Comparison of ENCODE assay signal across 1 cellular context in the genomic region with DNA sequence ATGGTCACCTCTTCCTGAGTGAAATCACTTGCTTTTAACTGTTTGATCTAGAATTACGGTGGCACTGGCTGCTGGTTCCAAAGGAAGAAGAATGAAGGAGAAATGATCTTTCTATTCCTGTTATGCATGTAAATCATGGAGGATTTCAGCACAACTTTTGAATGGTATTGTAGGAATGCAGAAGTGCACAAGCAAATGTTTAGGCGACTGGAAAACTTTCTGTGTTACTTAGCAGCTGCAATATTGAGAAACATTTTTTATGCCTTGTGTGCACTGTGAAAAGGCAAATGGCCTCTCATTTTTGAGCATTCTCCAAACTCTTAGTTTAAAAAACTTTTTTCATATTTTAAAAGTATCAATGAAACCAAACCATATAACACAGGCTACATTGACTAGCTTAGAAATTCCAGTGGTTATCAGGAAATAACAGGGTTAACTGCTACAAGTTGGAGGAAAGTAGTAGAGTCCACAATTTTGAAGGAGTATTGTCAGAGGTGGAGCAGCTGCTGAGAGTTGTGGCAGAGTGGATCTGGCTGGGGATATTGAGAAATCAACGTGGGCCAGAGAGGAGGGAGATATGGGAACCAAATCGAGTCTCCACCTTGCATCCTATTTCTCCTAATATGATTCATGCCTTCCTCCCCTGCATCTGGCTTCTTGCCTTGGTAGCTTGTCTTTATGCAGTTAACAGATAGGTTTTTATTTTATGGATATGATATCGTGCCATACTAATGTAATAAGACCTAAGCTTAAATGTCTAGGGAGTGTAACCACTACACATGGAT.
TF ChIP-seq lines count a peak whose summit lies in the region.

No MANE protein-coding gene starts in this region.

TF ChIP-seq in IMR-90, 13 proteins besides CTCF, POLR2A, EP300 and RAD21:
- TF ChIP-seq RCOR1 (IDR thresholded peaks at IDR 0.05; ENCODE audit: insufficient replicate concordance, low read length) (no peak), MAFK (IDR thresholded peaks at IDR 0.05; ENCODE audit: low read depth, low read length) (no peak), SMC3 (IDR thresholded peaks at IDR 0.05; ENCODE audit: low read depth, low read length) (no peak), FOS (IDR thresholded peaks at IDR 0.05; ENCODE audit: low read depth, low read length) (no peak), MXI1 (IDR thresholded peaks at IDR 0.05; ENCODE audit: borderline replicate concordance, low read depth, low read length) (no peak), NFE2L2 (IDR thresholded peaks at IDR 0.05; ENCODE audit: low read depth, low read length) (no peak), CEBPB (IDR thresholded peaks at IDR 0.05; ENCODE audit: low read depth, low read length) (no peak), MAZ (IDR thresholded peaks at IDR 0.05; ENCODE audit: borderline replicate concordance, low read depth, low read length) (no peak), CHD1 (IDR thresholded peaks at IDR 0.05; ENCODE audit: low read depth, low read length) (no peak), BHLHE40 (IDR thresholded peaks at IDR 0.05; ENCODE audit: low read depth, low read length) (no peak), RFX5 (IDR thresholded peaks at IDR 0.05; ENCODE audit: low read depth, low read length) (no peak)
- TF ChIP-seq, protein P1, sequence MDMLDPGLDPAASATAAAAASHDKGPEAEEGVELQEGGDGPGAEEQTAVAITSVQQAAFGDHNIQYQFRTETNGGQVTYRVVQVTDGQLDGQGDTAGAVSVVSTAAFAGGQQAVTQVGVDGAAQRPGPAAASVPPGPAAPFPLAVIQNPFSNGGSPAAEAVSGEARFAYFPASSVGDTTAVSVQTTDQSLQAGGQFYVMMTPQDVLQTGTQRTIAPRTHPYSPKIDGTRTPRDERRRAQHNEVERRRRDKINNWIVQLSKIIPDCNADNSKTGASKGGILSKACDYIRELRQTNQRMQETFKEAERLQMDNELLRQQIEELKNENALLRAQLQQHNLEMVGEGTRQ (IDR thresholded peaks at IDR 0.05; ENCODE audit: low read depth, low read length): no peak
- TF ChIP-seq, protein P2, sequence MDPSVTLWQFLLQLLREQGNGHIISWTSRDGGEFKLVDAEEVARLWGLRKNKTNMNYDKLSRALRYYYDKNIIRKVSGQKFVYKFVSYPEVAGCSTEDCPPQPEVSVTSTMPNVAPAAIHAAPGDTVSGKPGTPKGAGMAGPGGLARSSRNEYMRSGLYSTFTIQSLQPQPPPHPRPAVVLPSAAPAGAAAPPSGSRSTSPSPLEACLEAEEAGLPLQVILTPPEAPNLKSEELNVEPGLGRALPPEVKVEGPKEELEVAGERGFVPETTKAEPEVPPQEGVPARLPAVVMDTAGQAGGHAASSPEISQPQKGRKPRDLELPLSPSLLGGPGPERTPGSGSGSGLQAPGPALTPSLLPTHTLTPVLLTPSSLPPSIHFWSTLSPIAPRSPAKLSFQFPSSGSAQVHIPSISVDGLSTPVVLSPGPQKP (IDR thresholded peaks at IDR 0.05; ENCODE audit: borderline replicate concordance, low read depth, low read length): no peak
